Comparison of ENCODE assay signal across 17 cellular contexts in genomic region chr12:44497044-44497443, GRCh38.
DNase-seq lines count a peak whose midpoint lies in the region; ATAC-seq and TF ChIP-seq lines count a peak whose summit lies in the region.
"Had no signal": no experiment of that assay in that cellular context is flagged by ENCODE, and none has a peak within 500 bp of the region (broad histone marks: within the 10 kb centered on the region; RNA-seq: fewer than 3 reads in every experiment).

No MANE protein-coding gene starts in this region.

- H3K9ac ChIP-seq in neural progenitor cell, result no peak overlapping the region

- H3K36me3 Mint-ChIP-seq in WTC11 (peaks cover 15% of the 10 kb centered on the region), neural progenitor cell (peaks cover 4% of the 10 kb centered on the region)
- H3K36me3 Mint-ChIP-seq: activated naive CD8-positive, alpha-beta T cell; stimulated activated effector memory CD8-positive, alpha-beta T cell treated with anti-CD3 and anti-CD28 coated beads, Interleukin-12 subunit alpha, Interleukin-12 subunit beta, amount 100 ng/mL, for 72 hours had no signal

- no peak overlapping the region for H2AFZ ChIP-seq in neural progenitor cell (replicated peaks)

- in situ Hi-C loops in GM13976 (cut with MboI; ENCODE audit: low sequenced_read_pairs, unreplicated experiment), result no loop called here

- ATAC-seq in WTC11, result peak; percentile 76
- ATAC-seq: stimulated activated effector memory CD8-positive, alpha-beta T cell treated with anti-CD3 and anti-CD28 coated beads, Interleukin-12 subunit alpha, Interleukin-12 subunit beta, amount 100 ng/mL, for 72 hours had no signal

- H3K4me1 Mint-ChIP-seq in WTC11 (no peaks in the 10 kb centered on the region), neural progenitor cell (no peaks in the 10 kb centered on the region)
- H3K4me1 Mint-ChIP-seq: activated CD4-positive, alpha-beta memory T cell treated with anti-CD3 and anti-CD28 coated beads, Interleukin-2, amount 10 ng/mL, durations not matched to agents 7 days and 5 days; stimulated activated effector memory CD8-positive, alpha-beta T cell treated with anti-CD3 and anti-CD28 coated beads, Interleukin-12 subunit alpha, Interleukin-12 subunit beta, amount 100 ng/mL, for 72 hours had no signal

- no peaks in the 10 kb centered on the region for H3K27me3 ChIP-seq in neural progenitor cell
- H3K27me3 ChIP-seq: BE2C had no signal

- H3K9me3 ChIP-seq in neural progenitor cell (ENCODE audit: low read depth), result no peaks in the 10 kb centered on the region
- H3K9me3 ChIP-seq: BE2C had no signal

- H3K9me3 Mint-ChIP-seq in WTC11 (peaks cover 25% of the 10 kb centered on the region), neural progenitor cell (peaks cover 22% of the 10 kb centered on the region)
- H3K9me3 Mint-ChIP-seq: activated CD4-positive, alpha-beta memory T cell treated with anti-CD3 and anti-CD28 coated beads, Interleukin-2, amount 10 ng/mL, durations not matched to agents 7 days and 5 days had no signal

- DNase-seq in GM13976 (ENCODE audit: low spot score), result no peak
- DNase-seq in NAMALWA (ENCODE audit: low spot score), result peak; percentile 48
- no peak for DNase-seq in WTC11 (ENCODE audit: low spot score)
- DNase-seq in neural progenitor cell (ENCODE audit: low spot score), result peak; percentile 21
- no peak for DNase-seq in NCI-H146 (lab: John Stamatoyannopoulos, UW)
- DNase-seq in GM03348 (ENCODE audit: low spot score), result no peak
- DNase-seq in T1000 (lab: John Stamatoyannopoulos, UW), result no peak
- DNase-seq: activated CD4-positive, alpha-beta memory T cell treated with anti-CD3 and anti-CD28 coated beads, Interleukin-2, amount 10 ng/mL, durations not matched to agents 7 days and 5 days; activated T-cell treated with anti-CD3 and anti-CD28 coated beads, Interleukin-2, amount 50 U/mL, for 48 hours; BE2C; GF-D8; KG1; midbrain; NCI-H774; RPMI8226 had no signal

- TF ChIP-seq CTCF in GM13976 (IDR thresholded peaks at IDR 0.05; ENCODE audit: borderline replicate concordance, control extremely low read depth, extremely low read depth, insufficient read depth, missing control alignments), result peak; percentile 9
- no peak for TF ChIP-seq CTCF in WTC11 (IDR thresholded peaks at IDR 0.05)
- TF ChIP-seq CTCF in neural progenitor cell (IDR thresholded peaks at IDR 0.05), result peak; percentile 50

- no peaks in the 10 kb centered on the region for H3K79me2 ChIP-seq in neural progenitor cell (ENCODE audit: low read depth)

- H4K20me1 ChIP-seq in neural progenitor cell (ENCODE audit: low read depth), result no peaks in the 10 kb centered on the region

- H3K4me3 ChIP-seq in neural progenitor cell, result no peak overlapping the region

- no peak overlapping the region for H3K27ac ChIP-seq in neural progenitor cell

- no peaks in the 10 kb centered on the region for H3K36me3 ChIP-seq in neural progenitor cell
- H3K36me3 ChIP-seq: BE2C had no signal

- H3K4me1 ChIP-seq in neural progenitor cell, result peaks cover 7% of the 10 kb centered on the region
- H3K4me1 ChIP-seq: BE2C had no signal

- H3K4me2 ChIP-seq in neural progenitor cell, result no peak overlapping the region

- POLR2A ChIA-PET in WTC11 (lab: Charles Lee), result no interaction called here

- CTCF ChIA-PET in WTC11 (lab: Charles Lee), result interaction anchor here (0.6 to 1.6 kb wide), 20 partner anchors 10 to 538 kb away, joined by 3 to 8 read pairs (median 4); partner anchors contain the start of gene NELL2

- H3K4me3 Mint-ChIP-seq in WTC11, result no peak overlapping the region
- no peak overlapping the region for H3K4me3 Mint-ChIP-seq in neural progenitor cell
- H3K4me3 Mint-ChIP-seq: activated CD4-positive, alpha-beta memory T cell treated with anti-CD3 and anti-CD28 coated beads, Interleukin-2, amount 10 ng/mL, durations not matched to agents 7 days and 5 days; activated naive CD8-positive, alpha-beta T cell; stimulated activated effector memory CD8-positive, alpha-beta T cell treated with anti-CD3 and anti-CD28 coated beads, Interleukin-12 subunit alpha, Interleukin-12 subunit beta, amount 100 ng/mL, for 72 hours had no signal

- H3F3A ChIP-seq in neural progenitor cell (ENCODE audit: low read depth), result no peaks in the 10 kb centered on the region

- no peak overlapping the region for H3K27ac Mint-ChIP-seq in WTC11
- H3K27ac Mint-ChIP-seq in neural progenitor cell, result no peak overlapping the region
- H3K27ac Mint-ChIP-seq: activated CD4-positive, alpha-beta memory T cell treated with anti-CD3 and anti-CD28 coated beads, Interleukin-2, amount 10 ng/mL, durations not matched to agents 7 days and 5 days; activated naive CD8-positive, alpha-beta T cell; stimulated activated effector memory CD8-positive, alpha-beta T cell treated with anti-CD3 and anti-CD28 coated beads, Interleukin-12 subunit alpha, Interleukin-12 subunit beta, amount 100 ng/mL, for 72 hours had no signal

- no peaks in the 10 kb centered on the region for H3K27me3 Mint-ChIP-seq in WTC11 (ENCODE audit: low read depth)
- peaks cover 7% of the 10 kb centered on the region for H3K27me3 Mint-ChIP-seq in neural progenitor cell (ENCODE audit: insufficient read depth, low read depth)

TF ChIP-seq in WTC11, 78 proteins besides CTCF, POLR2A, EP300 and RAD21 (continues in another document):
- TF ChIP-seq MYBL2 (CRISPR knock-in tag; IDR thresholded peaks at IDR 0.05) (no peak), PREB (CRISPR knock-in tag; IDR thresholded peaks at IDR 0.05; ENCODE audit: borderline replicate concordance) (no peak), ATF3 (CRISPR knock-in tag; conservative IDR thresholded peaks at IDR 0.05) (no peak), ESRRA (CRISPR knock-in tag; IDR thresholded peaks at IDR 0.05; ENCODE audit: borderline replicate concordance) (no peak), MLX (CRISPR knock-in tag; IDR thresholded peaks at IDR 0.05) (no peak), TEAD4 (CRISPR knock-in tag; IDR thresholded peaks at IDR 0.05) (no peak), CBFB (CRISPR knock-in tag; IDR thresholded peaks at IDR 0.05; ENCODE audit: low read depth) (no peak), EMX1 (CRISPR knock-in tag; IDR thresholded peaks at IDR 0.05) (no peak), OVOL2 (CRISPR knock-in tag; IDR thresholded peaks at IDR 0.05; ENCODE audit: borderline replicate concordance) (no peak), ZNF416 (CRISPR knock-in tag; IDR thresholded peaks at IDR 0.05) (no peak), NR2C2 (CRISPR knock-in tag; IDR thresholded peaks at IDR 0.05) (no peak), STAT6 (CRISPR knock-in tag; conservative IDR thresholded peaks at IDR 0.05; ENCODE audit: low read depth) (no peak)

Comparison
In these comparisons a context has a peak if more than half of its experiments do, and no peak if none do; other contexts are left out.
1. DNase-seq: peak in NAMALWA (single experiment) and neural progenitor cell (single experiment); none in GM13976 (single experiment), WTC11 (single experiment), NCI-H146 (single experiment), GM03348 (single experiment) and T1000 (single experiment).